ENCODE assay signal across 1 cellular context in the genomic region with DNA sequence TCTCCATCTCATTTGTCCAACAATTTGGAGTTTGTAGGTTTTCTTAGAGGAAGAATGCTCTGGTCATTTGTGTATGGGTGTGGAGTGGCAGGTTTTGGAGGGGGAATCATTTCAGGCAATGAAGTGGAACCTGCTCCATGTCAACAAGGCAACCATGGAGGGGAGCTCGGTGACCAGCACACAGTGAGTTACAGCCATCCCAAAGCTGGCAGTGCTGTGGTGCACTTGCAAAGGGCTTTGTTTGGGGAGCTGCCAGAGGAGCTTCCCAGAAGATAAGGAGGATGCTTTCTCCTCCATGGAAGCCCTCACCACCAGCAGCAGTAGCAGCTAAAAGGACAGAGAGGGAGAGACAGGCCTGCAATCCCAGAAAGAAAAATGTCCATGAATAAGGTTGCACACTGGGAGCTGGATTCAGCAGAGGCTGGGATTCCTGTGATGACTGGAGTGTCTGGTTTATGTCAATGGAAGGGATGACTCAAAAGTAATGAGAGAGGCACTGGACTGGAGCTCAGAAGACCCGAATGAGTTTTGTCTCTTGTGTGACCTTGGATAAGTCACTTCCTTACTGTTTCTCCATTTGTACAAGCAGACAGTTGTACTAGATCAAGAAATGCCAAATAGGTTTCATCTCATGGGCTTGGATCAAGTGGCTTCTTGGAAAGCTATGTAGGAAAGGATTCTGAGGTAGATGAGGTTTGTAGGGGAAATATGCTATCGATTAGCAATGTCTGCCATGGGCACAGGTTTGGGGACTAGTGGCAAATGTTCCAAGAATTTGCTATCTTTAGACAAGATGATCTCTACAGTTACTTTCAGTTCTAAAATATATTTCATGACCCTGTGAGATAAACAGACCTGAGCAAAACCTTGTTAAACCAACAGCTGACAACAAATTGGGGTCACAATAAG.
TF ChIP-seq lines count a peak whose summit lies in the region.

No MANE protein-coding gene starts in this region.

TF ChIP-seq in HCT116, 20 proteins besides CTCF, POLR2A, EP300 and RAD21:
- no peak for TF ChIP-seq EZH2 (IDR thresholded peaks at IDR 0.05)
- no peak for TF ChIP-seq YY1 (IDR thresholded peaks at IDR 0.05; ENCODE audit: extremely low read depth, insufficient replicate concordance, low read depth, low read length)
- TF ChIP-seq SIN3A (IDR thresholded peaks at IDR 0.05; ENCODE audit: low read depth): no peak
- no peak for TF ChIP-seq CBX3 (IDR thresholded peaks at IDR 0.05; ENCODE audit: low read depth)
- no peak for TF ChIP-seq EZH2phosphoT487 (IDR thresholded peaks at IDR 0.05; ENCODE audit: borderline replicate concordance)
- no peak for TF ChIP-seq EGR1 (IDR thresholded peaks at IDR 0.05; ENCODE audit: low read depth)
- TF ChIP-seq, protein P1, sequence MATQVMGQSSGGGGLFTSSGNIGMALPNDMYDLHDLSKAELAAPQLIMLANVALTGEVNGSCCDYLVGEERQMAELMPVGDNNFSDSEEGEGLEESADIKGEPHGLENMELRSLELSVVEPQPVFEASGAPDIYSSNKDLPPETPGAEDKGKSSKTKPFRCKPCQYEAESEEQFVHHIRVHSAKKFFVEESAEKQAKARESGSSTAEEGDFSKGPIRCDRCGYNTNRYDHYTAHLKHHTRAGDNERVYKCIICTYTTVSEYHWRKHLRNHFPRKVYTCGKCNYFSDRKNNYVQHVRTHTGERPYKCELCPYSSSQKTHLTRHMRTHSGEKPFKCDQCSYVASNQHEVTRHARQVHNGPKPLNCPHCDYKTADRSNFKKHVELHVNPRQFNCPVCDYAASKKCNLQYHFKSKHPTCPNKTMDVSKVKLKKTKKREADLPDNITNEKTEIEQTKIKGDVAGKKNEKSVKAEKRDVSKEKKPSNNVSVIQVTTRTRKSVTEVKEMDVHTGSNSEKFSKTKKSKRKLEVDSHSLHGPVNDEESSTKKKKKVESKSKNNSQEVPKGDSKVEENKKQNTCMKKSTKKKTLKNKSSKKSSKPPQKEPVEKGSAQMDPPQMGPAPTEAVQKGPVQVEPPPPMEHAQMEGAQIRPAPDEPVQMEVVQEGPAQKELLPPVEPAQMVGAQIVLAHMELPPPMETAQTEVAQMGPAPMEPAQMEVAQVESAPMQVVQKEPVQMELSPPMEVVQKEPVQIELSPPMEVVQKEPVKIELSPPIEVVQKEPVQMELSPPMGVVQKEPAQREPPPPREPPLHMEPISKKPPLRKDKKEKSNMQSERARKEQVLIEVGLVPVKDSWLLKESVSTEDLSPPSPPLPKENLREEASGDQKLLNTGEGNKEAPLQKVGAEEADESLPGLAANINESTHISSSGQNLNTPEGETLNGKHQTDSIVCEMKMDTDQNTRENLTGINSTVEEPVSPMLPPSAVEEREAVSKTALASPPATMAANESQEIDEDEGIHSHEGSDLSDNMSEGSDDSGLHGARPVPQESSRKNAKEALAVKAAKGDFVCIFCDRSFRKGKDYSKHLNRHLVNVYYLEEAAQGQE (IDR thresholded peaks at IDR 0.05; ENCODE audit: low read depth): no peak
- no peak for TF ChIP-seq SRF (IDR thresholded peaks at IDR 0.05; ENCODE audit: low read depth)
- no peak for TF ChIP-seq SP1 (IDR thresholded peaks at IDR 0.05; ENCODE audit: low read depth)
- no peak for TF ChIP-seq ZFX (IDR thresholded peaks at IDR 0.05)
- no peak for TF ChIP-seq POLR2AphosphoS5 (IDR thresholded peaks at IDR 0.05; ENCODE audit: low read depth, low read length)
- no peak for TF ChIP-seq ELF1 (IDR thresholded peaks at IDR 0.05; ENCODE audit: borderline replicate concordance, low read depth)
- TF ChIP-seq ZNF274 (IDR thresholded peaks at IDR 0.05; ENCODE audit: low read depth, low read length): no peak
- no peak for TF ChIP-seq FOSL1 (IDR thresholded peaks at IDR 0.05; ENCODE audit: low read depth)
